25 cellular contexts compared by ENCODE assay signal in the genomic region with DNA sequence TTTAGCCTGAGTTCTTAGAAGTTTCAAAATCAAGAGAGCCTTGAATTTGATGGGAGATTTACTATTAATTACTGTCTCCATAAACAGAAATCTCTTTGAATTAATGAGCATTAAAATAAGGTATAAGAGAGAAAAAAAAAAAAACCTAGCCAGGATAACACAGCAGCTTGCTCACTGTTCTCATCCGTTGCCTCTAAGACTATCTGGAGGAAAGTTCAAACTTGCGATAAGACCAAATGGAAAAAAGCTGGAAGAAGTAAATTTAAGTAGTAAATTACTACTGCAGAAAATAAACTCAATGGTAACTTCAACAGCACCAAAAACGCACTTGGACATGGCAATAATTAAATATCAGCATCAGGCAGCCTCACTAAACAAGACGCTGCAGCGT.
DNase-seq lines count a peak whose midpoint lies in the region; ATAC-seq and TF ChIP-seq lines count a peak whose summit lies in the region.
"Had no signal": no experiment of that assay in that cellular context is flagged by ENCODE, and none has a peak within 500 bp of the region (broad histone marks: within the 10 kb centered on the region; RNA-seq: fewer than 3 reads in every experiment).

No MANE protein-coding gene starts in this region.

- TF ChIP-seq CTCF in DOHH2 (IDR thresholded peaks at IDR 0.05; ENCODE audit: low read depth, low read length, poor library complexity, severe bottlenecking) (no peak), OCI-LY3 (IDR thresholded peaks at IDR 0.05; ENCODE audit: low read depth, low read length) (no peak), fibroblast of mammary gland (conservative IDR thresholded peaks at IDR 0.05; ENCODE audit: control insufficient read depth, insufficient read depth, low read depth, low read length) (no peak)

- H3K79me2 ChIP-seq in DOHH2 (ENCODE audit: control insufficient read depth, low read length) = peaks cover 10% of the 10 kb centered on the region
- H3K79me2 ChIP-seq in OCI-LY3 (ENCODE audit: low read length) = peaks cover 12% of the 10 kb centered on the region; the same call in 1 of the 2 replicates

- H3K4me1 Mint-ChIP-seq in stimulated activated naive B cell treated with anti-CD40 and anti-IgM and Interleukin-4, amounts not matched to agents 10 μg/mL and 1 μg/mL and 100 μg/mL, for 72 hours = peaks cover 46 to 65% of the 10 kb centered on the region in 2 donors
- H3K4me1 Mint-ChIP-seq: activated CD8-positive, alpha-beta memory T cell treated with anti-CD3 and anti-CD28 coated beads, Interleukin-2, amount 10 ng/mL, durations not matched to agents 7 days and 5 days had no signal

- H3K9ac ChIP-seq in OCI-LY3 (ENCODE audit: low read length) = no peak overlapping the region

- H3K4me1 ChIP-seq in DOHH2 (ENCODE audit: control insufficient read depth, low read length) = peaks cover 35% of the 10 kb centered on the region
- peaks cover 31% of the 10 kb centered on the region for H3K4me1 ChIP-seq in OCI-LY3 (ENCODE audit: low read length)

- no peaks in the 10 kb centered on the region for H3K27me3 Mint-ChIP-seq in stimulated activated naive B cell treated with anti-CD40 and anti-IgM and Interleukin-4, amounts not matched to agents 10 μg/mL and 1 μg/mL and 100 μg/mL, for 72 hours
- H3K27me3 Mint-ChIP-seq: activated B cell treated with CpG ODN at 0.5 μM for 24 hours; activated CD8-positive, alpha-beta memory T cell treated with anti-CD3 and anti-CD28 coated beads, Interleukin-2, amount 10 ng/mL, durations not matched to agents 7 days and 5 days had no signal

- no peaks in the 10 kb centered on the region; the same call in 1 of the 2 replicates for H3F3A ChIP-seq in DOHH2 (ENCODE audit: control insufficient read depth, insufficient read depth)

- DNase-seq in fibroblast of mammary gland (ENCODE audit: low read depth) (peak; percentile 44), NCI-H446 (lab: John Stamatoyannopoulos, UW) (no peak), pons (ENCODE audit: low spot score) (no peak)
- DNase-seq in stimulated activated naive B cell treated with anti-CD40 and anti-IgM and Interleukin-4, amounts not matched to agents 10 μg/mL and 1 μg/mL and 100 μg/mL, for 72 hours = no peak
- DNase-seq in activated naive CD4-positive, alpha-beta T cell (lab: John Stamatoyannopoulos, UW) = no peak
- DNase-seq: activated B cell treated with CpG ODN at 0.5 μM for 24 hours; activated CD8-positive, alpha-beta memory T cell treated with anti-CD3 and anti-CD28 coated beads, Interleukin-2, amount 10 ng/mL, durations not matched to agents 7 days and 5 days; activated T-cell treated with anti-CD3 and anti-CD28 coated beads, Interleukin-2, amount 50 U/mL, for 48 hours; amniotic stem cell; effector CD4-positive, alpha-beta T cell; HFFc6; NCI-H1105; NCI-H2029 treated with DMSO at 0.1 percent for 48 hours; NCI-H526 treated with DMSO at 0.1 percent for 48 hours; SIG-M5; SW 1271; T1000 had no signal

- H3K36me3 ChIP-seq in DOHH2 (ENCODE audit: control insufficient read depth, low read length) (no peaks in the 10 kb centered on the region), OCI-LY3 (replicated peaks; ENCODE audit: low read depth, low read length) (no peaks in the 10 kb centered on the region)
- H3K36me3 ChIP-seq: neutrophil, Peyer's patch, tibial nerve had no signal

- H3K4me2 ChIP-seq in DOHH2 (ENCODE audit: low read length) (peak overlapping the region; percentile 23; the same call in 1 of the 2 replicates), OCI-LY3 (ENCODE audit: low read length) (peak overlapping the region; percentile 59)

- H3K27ac Mint-ChIP-seq in stimulated activated naive B cell treated with anti-CD40 and anti-IgM and Interleukin-4, amounts not matched to agents 10 μg/mL and 1 μg/mL and 100 μg/mL, for 72 hours = peak overlapping the region; percentile 75
- H3K27ac Mint-ChIP-seq: activated B cell treated with CpG ODN at 0.5 μM for 24 hours; activated CD8-positive, alpha-beta memory T cell treated with anti-CD3 and anti-CD28 coated beads, Interleukin-2, amount 10 ng/mL, durations not matched to agents 7 days and 5 days; HFFc6 had no signal

- H3K4me3 ChIP-seq in DOHH2 (ENCODE audit: low read length) (no peak overlapping the region), OCI-LY3 (ENCODE audit: low read length) (peak overlapping the region; percentile 35), fibroblast of mammary gland (ENCODE audit: control insufficient read depth, low read depth, low read length) (no peak overlapping the region)
- H3K4me3 ChIP-seq: GM12878, Peyer's patch, tibial nerve had no signal

- no peak for ATAC-seq in stimulated activated naive B cell treated with anti-CD40 and anti-IgM and Interleukin-4, amounts not matched to agents 10 μg/mL and 1 μg/mL and 100 μg/mL, for 72 hours (replicated peaks)
- ATAC-seq: activated CD8-positive, alpha-beta memory T cell treated with anti-CD3 and anti-CD28 coated beads, Interleukin-2, amount 10 ng/mL, durations not matched to agents 7 days and 5 days had no signal

- peak overlapping the region; percentile 39 to 59 for H3K4me3 Mint-ChIP-seq in stimulated activated naive B cell treated with anti-CD40 and anti-IgM and Interleukin-4, amounts not matched to agents 10 μg/mL and 1 μg/mL and 100 μg/mL, for 72 hours
- H3K4me3 Mint-ChIP-seq: activated B cell treated with CpG ODN at 0.5 μM for 24 hours; activated CD8-positive, alpha-beta memory T cell treated with anti-CD3 and anti-CD28 coated beads, Interleukin-2, amount 10 ng/mL, durations not matched to agents 7 days and 5 days; CD14-positive monocyte; HFFc6 had no signal

- H3K9me3 Mint-ChIP-seq in stimulated activated naive B cell treated with anti-CD40 and anti-IgM and Interleukin-4, amounts not matched to agents 10 μg/mL and 1 μg/mL and 100 μg/mL, for 72 hours = peaks cover 0 to 2% of the 10 kb centered on the region in 2 donors
- H3K9me3 Mint-ChIP-seq: activated B cell treated with CpG ODN at 0.5 μM for 24 hours, HFFc6 had no signal

- H3K27me3 ChIP-seq in DOHH2 (ENCODE audit: control insufficient read depth, low read length) (no peaks in the 10 kb centered on the region), OCI-LY3 (ENCODE audit: low read depth, low read length) (no peaks in the 10 kb centered on the region)
- H3K27me3 ChIP-seq: neutrophil, Peyer's patch, tibial nerve had no signal

- H3K9me2 ChIP-seq in DOHH2 (replicated peaks; ENCODE audit: control insufficient read depth, low read length) = no peaks in the 10 kb centered on the region

- no peaks in the 10 kb centered on the region for H3K9me3 ChIP-seq in DOHH2 (ENCODE audit: control insufficient read depth, insufficient read depth, low read length)
- no peaks in the 10 kb centered on the region for H3K9me3 ChIP-seq in OCI-LY3 (ENCODE audit: insufficient read depth, low read length)
- H3K9me3 ChIP-seq: neutrophil, Peyer's patch, tibial nerve had no signal

- H2AFZ ChIP-seq in OCI-LY3 (ENCODE audit: low read depth, low read length) = no peak overlapping the region

- no peak overlapping the region for H3K27ac ChIP-seq in DOHH2 (ENCODE audit: low read depth, low read length)
- no peak overlapping the region for H3K27ac ChIP-seq in OCI-LY3 (ENCODE audit: low read length)
- H3K27ac ChIP-seq: epithelial cell of prostate, neutrophil, tibial nerve had no signal

- H3K36me3 Mint-ChIP-seq in stimulated activated naive B cell treated with anti-CD40 and anti-IgM and Interleukin-4, amounts not matched to agents 10 μg/mL and 1 μg/mL and 100 μg/mL, for 72 hours = peaks cover 23 to 32% of the 10 kb centered on the region in 2 donors
- H3K36me3 Mint-ChIP-seq: activated CD8-positive, alpha-beta memory T cell treated with anti-CD3 and anti-CD28 coated beads, Interleukin-2, amount 10 ng/mL, durations not matched to agents 7 days and 5 days had no signal

- H4K20me1 ChIP-seq in DOHH2 (ENCODE audit: control insufficient read depth, insufficient read depth, low read depth, low read length) (no peaks in the 10 kb centered on the region; the same call in 1 of the 2 replicates), OCI-LY3 (ENCODE audit: insufficient read depth, low read length) (0 out of 2 replicates have a peak, but pooled peaks cover 3% of the 10 kb centered on the region)
